In the genomic region with DNA sequence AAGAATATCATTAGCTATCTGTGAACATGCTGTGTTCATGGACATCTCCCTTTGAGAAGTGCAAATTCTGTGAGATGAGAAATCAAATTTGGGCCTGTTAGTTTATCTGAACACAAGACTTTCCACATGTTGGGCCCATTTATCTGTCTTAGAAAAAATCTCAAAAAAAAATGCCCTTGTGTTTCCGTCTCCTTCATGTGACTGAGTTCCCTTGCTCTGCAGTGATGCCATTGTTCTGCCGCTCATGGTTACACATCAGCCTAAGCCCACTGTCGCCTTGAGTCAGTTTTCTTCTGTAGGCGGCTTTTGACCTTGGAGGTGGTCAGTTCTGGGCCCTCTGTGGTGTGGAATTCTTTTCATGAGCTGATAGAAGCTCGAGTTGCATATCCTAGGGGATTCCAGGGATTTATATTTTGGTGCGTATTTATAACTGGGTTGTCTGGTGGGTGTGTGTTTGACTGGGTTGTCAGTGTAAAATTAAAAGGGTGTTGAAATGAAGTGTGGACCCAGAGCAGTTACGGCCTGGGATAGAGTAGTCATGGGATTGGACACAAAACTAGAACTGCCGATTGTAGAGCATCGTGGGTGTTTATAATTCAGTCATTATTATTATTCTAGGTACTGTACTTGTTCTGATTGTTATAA, we compare ENCODE assay signal across 12 cellular contexts.
A peak's percentile ranks its signal among the peaks of the same experiment; 100 is the strongest.
DNase-seq lines count a peak whose midpoint lies in the region; ATAC-seq and TF ChIP-seq lines count a peak whose summit lies in the region.
"Had no signal": no experiment of that assay in that cellular context is flagged by ENCODE, and none has a peak within 500 bp of the region (broad histone marks: within the 10 kb centered on the region; RNA-seq: fewer than 3 reads in every experiment).

No MANE protein-coding gene starts in this region.

- ATAC-seq in GM19328 (IDR thresholded peaks at IDR 0.05; ENCODE audit: unreplicated experiment) (no peak), GM21529 (IDR thresholded peaks at IDR 0.05; ENCODE audit: unreplicated experiment) (no peak), GM18907 (IDR thresholded peaks at IDR 0.05; ENCODE audit: unreplicated experiment) (no peak)

- DNase-seq in Calu3 (no peak), SK-MEL-5 (ENCODE audit: low read depth, low spot score) (peak; percentile 81), erythroblast (lab: John Stamatoyannopoulos, UW) (peak; percentile 50 to 52), pons (ENCODE audit: low spot score) (peak; percentile 79)
- DNase-seq: activated CD8-positive, alpha-beta memory T cell treated with anti-CD3 and anti-CD28 coated beads, Interleukin-2, amount 50 U/mL, for 48 hours; kidney; MM.1S; stimulated activated CD4-positive, alpha-beta T cell treated with anti-CD3 and anti-CD28 coated beads, Interleukin-2, amount 100 ng/mL, for 48 hours; stomach had no signal

- in situ Hi-C loops in SK-MEL-5 (cut with HindIII; ENCODE audit: low pct_unique_long_range_greater_than_20kb, low sequenced_read_pairs): no loop called here

- TF ChIP-seq POLR2A in erythroblast (IDR thresholded peaks at IDR 0.05; ENCODE audit: low read length): no peak

- H3K4me3 Mint-ChIP-seq in Calu3 (ENCODE audit: low read depth, unreplicated experiment): no peak overlapping the region

- peak overlapping the region; percentile 23 for H3K27ac Mint-ChIP-seq in Calu3 (ENCODE audit: unreplicated experiment)

- CTCF ChIA-PET in Calu3 (lab: Charles Lee): no interaction called here

- BruUV-seq in Calu3 (replicated peaks; lab: Mats Ljungman, UMichigan): no TSS peak

- no peaks in the 10 kb centered on the region for H3K27me3 Mint-ChIP-seq in Calu3 (ENCODE audit: unreplicated experiment)

- intact Hi-C loops in Calu3 (cut with micrococcal nuclease; ENCODE audit: unreplicated experiment): no loop called here

- H3K4me1 Mint-ChIP-seq in Calu3 (ENCODE audit: low read depth, unreplicated experiment): no peaks in the 10 kb centered on the region

- no peaks in the 10 kb centered on the region for H3K9me3 Mint-ChIP-seq in Calu3 (ENCODE audit: low read depth, unreplicated experiment)

- no peak for TF ChIP-seq CTCF in Calu3 (IDR thresholded peaks at IDR 0.05; ENCODE audit: unreplicated experiment)

- no peaks in the 10 kb centered on the region for H3K36me3 Mint-ChIP-seq in Calu3 (ENCODE audit: insufficient read depth, unreplicated experiment)
